Comparison of ENCODE assay signal across 32 cellular contexts in genomic region chr2:173248381-173248780, GRCh38.
"Had no signal": no experiment of that assay in that cellular context is flagged by ENCODE, and none has a peak within 500 bp of the region (broad histone marks: within the 10 kb centered on the region; RNA-seq: fewer than 3 reads in every experiment).

No MANE protein-coding gene starts in this region.

- H3K4me2 ChIP-seq: SK-N-SH had no signal

- H3K9me3 ChIP-seq: ascending aorta, MG63, Peyer's patch, SJSA1, SK-N-SH had no signal

- H3K9ac ChIP-seq: SK-N-SH had no signal

- H3K27me3 ChIP-seq: ascending aorta, cardiac muscle cell, MG63, Peyer's patch, SJSA1 had no signal

- FAIRE-seq: TTC549 had no signal

- ATAC-seq: activated CD4-positive, alpha-beta T cell treated with anti-CD3 and anti-CD28 coated beads for 36 hours; activated CD4-positive, CD25-positive, alpha-beta regulatory T cell treated with anti-CD3 and anti-CD28 coated beads, Interleukin-2, amount 50 U/mL, for 24 hours; activated CD8-positive, alpha-beta T cell treated with anti-CD3 and anti-CD28 coated beads, Interleukin-2, amount 10 ng/mL, durations not matched to agents 7 days and 5 days; WTC11 had no signal

- H3K27ac ChIP-seq: ascending aorta, cardiac muscle cell, Peyer's patch, SJSA1 had no signal

- H3K4me3 ChIP-seq: ascending aorta, cardiac muscle cell, MG63, Peyer's patch, SJSA1 had no signal

- H3K4me1 ChIP-seq: ascending aorta, Peyer's patch, SJSA1 had no signal

- H3K36me3 ChIP-seq: cardiac muscle cell, MG63, Peyer's patch, SJSA1 had no signal

- DNase-seq: activated CD4-positive, alpha-beta T cell treated with anti-CD3 and anti-CD28 coated beads for 36 hours; activated CD4-positive, alpha-beta T cell treated with anti-CD3 and anti-CD28 coated beads, Interleukin-2, amount 10 ng/mL, durations not matched to agents 7 days and 5 days; activated CD4-positive, alpha-beta T cell treated with anti-CD3 and anti-CD28 coated beads, Interleukin-2, amount 50 U/mL, for 48 hours; activated CD8-positive, alpha-beta T cell treated with anti-CD3 and anti-CD28 coated beads, Interleukin-2, amount 10 ng/mL, durations not matched to agents 7 days and 5 days; activated gamma-delta T cell; activated naive CD4-positive, alpha-beta T cell treated with Interleukin-2 at 50 U/mL for 16 hours; activated naive CD8-positive, alpha-beta T cell treated with anti-CD3 and anti-CD28 coated beads, Interleukin-2, amount 10 ng/mL, durations not matched to agents 7 days and 5 days; activated T-cell treated with anti-CD3 and anti-CD28 coated beads, Interleukin-2, amount 50 U/mL, for 24 hours; amygdala; Kasumi-1; KG1; MG63; NCI-H1048; NCI-H1105 treated with DMSO at 0.1 percent for 48 hours; NCI-H1436; NCI-H187; NCI-H2029 treated with DMSO at 0.1 percent for 48 hours; NCI-H2171 treated with DMSO at 0.1 percent for 48 hours; NCI-H2227 treated with DMSO at 0.1 percent for 48 hours; NCI-H446; NCI-H510A treated with DMSO at 0.1 percent for 48 hours; NCI-H526 treated with DMSO at 0.1 percent for 48 hours; Peyer's patch; RPMI8226; SHP77 treated with DMSO at 0.1 percent for 48 hours; SK-N-SH had no signal
